In genomic region chr14:98906123-98906995, GRCh38 we compare ENCODE assay signal across 16 cellular contexts.
DNase-seq lines count a peak whose midpoint lies in the region; FAIRE-seq and TF ChIP-seq lines count a peak whose summit lies in the region.
"Had no signal": no experiment of that assay in that cellular context is flagged by ENCODE, and none has a peak within 500 bp of the region (broad histone marks: within the 10 kb centered on the region; RNA-seq: fewer than 3 reads in every experiment).

No MANE protein-coding gene starts in this region.

- H3K9me3 ChIP-seq in HAP-1: no peaks in the 10 kb centered on the region
- no peaks in the 10 kb centered on the region for H3K9me3 ChIP-seq in small intestine (ENCODE audit: control insufficient read depth, low read depth)

- H3K4me3 Mint-ChIP-seq in glutamatergic neuron (ENCODE audit: unreplicated experiment): no peak overlapping the region
- H3K4me3 Mint-ChIP-seq: activated naive CD4-positive, alpha-beta T cell treated with anti-CD3 and anti-CD28 coated beads for 36 hours; dendritic cell treated with granulocyte-macrophage colony-stimulating factor and Interleukin-4, amounts not matched to agents 40 ng/mL and 50 ng/mL, for 4 days; stimulated activated effector memory CD8-positive, alpha-beta T cell treated with anti-CD3 and anti-CD28 coated beads, Interleukin-12 subunit alpha, Interleukin-12 subunit beta, amount 100 ng/mL, for 72 hours had no signal

- POLR2A ChIA-PET in RWPE1 (lab: Yijun Ruan, JAX; ENCODE audit: low non-redundant PET): no interaction called here

- no peaks in the 10 kb centered on the region for H3K36me3 Mint-ChIP-seq in glutamatergic neuron (ENCODE audit: unreplicated experiment)
- H3K36me3 Mint-ChIP-seq: naive thymus-derived CD4-positive, alpha-beta T cell; stimulated activated effector memory CD8-positive, alpha-beta T cell treated with anti-CD3 and anti-CD28 coated beads, Interleukin-12 subunit alpha, Interleukin-12 subunit beta, amount 100 ng/mL, for 72 hours had no signal

- in situ Hi-C loops in HAP-1 (cut with MboI; ENCODE audit: low sequenced_read_pairs): no loop called here

- CTCF ChIA-PET in RWPE1 (lab: Yijun Ruan, JAX): no interaction called here

- no peak for TF ChIP-seq CTCF in RWPE1 (conservative IDR thresholded peaks at IDR 0.05; ENCODE audit: low read depth)
- no peak for TF ChIP-seq CTCF in glutamatergic neuron (IDR thresholded peaks at IDR 0.05; ENCODE audit: partially characterized antibody, unreplicated experiment)

- H3K27me3 ChIP-seq in HAP-1 (ENCODE audit: low read depth) (no peaks in the 10 kb centered on the region), small intestine (ENCODE audit: control insufficient read depth in 2 of 2, insufficient read depth in 2 of 2, low read length in 2 of 2) (no peaks in the 10 kb centered on the region)

- H3K27ac Mint-ChIP-seq in glutamatergic neuron (ENCODE audit: unreplicated experiment): no peak overlapping the region
- H3K27ac Mint-ChIP-seq: activated naive CD4-positive, alpha-beta T cell treated with anti-CD3 and anti-CD28 coated beads for 36 hours; dendritic cell treated with granulocyte-macrophage colony-stimulating factor and Interleukin-4, amounts not matched to agents 40 ng/mL and 50 ng/mL, for 4 days; stimulated activated effector memory CD8-positive, alpha-beta T cell treated with anti-CD3 and anti-CD28 coated beads, Interleukin-12 subunit alpha, Interleukin-12 subunit beta, amount 100 ng/mL, for 72 hours had no signal

- H3K27me3 Mint-ChIP-seq in glutamatergic neuron (ENCODE audit: unreplicated experiment): peaks cover 6% of the 10 kb centered on the region

- H3K4me1 ChIP-seq in HAP-1: peaks cover 18% of the 10 kb centered on the region
- peaks cover 0 to 4% of the 10 kb centered on the region in 2 donors for H3K4me1 ChIP-seq in small intestine (ENCODE audit: control insufficient read depth in 2 of 2, insufficient read depth in 1 of 2, low read depth in 1 of 2, low read length in 1 of 2)

- FAIRE-seq in small intestine (lab: Jason Lieb, UNC): no peak
- FAIRE-seq: D721Med had no signal

- H3K36me3 ChIP-seq in HAP-1 (replicated peaks): no peaks in the 10 kb centered on the region
- H3K36me3 ChIP-seq in small intestine (ENCODE audit: control insufficient read depth in 2 of 2, insufficient read depth in 2 of 2, low read length in 2 of 2): no peaks in the 10 kb centered on the region

- 14 to 25% (median 24%) methylated on average over 17 of the region's 17 CpGs for WGBS in small intestine, 3 donors

- peaks cover 3% of the 10 kb centered on the region for H3K9me3 Mint-ChIP-seq in glutamatergic neuron (ENCODE audit: unreplicated experiment)
- H3K9me3 Mint-ChIP-seq: activated naive CD4-positive, alpha-beta T cell treated with anti-CD3 and anti-CD28 coated beads for 36 hours; dendritic cell treated with granulocyte-macrophage colony-stimulating factor and Interleukin-4, amounts not matched to agents 40 ng/mL and 50 ng/mL, for 4 days; naive thymus-derived CD4-positive, alpha-beta T cell; stimulated activated effector memory CD8-positive, alpha-beta T cell treated with anti-CD3 and anti-CD28 coated beads, Interleukin-12 subunit alpha, Interleukin-12 subunit beta, amount 100 ng/mL, for 72 hours had no signal

- DNase-seq in HAP-1 (ENCODE audit: low spot score in 2 of 2): peak; percentile 82 to 90
- peak; percentile 93 for DNase-seq in RWPE1 (ENCODE audit: low spot score)
- DNase-seq in globus pallidus (ENCODE audit: low spot score): peak; percentile 4
- DNase-seq in small intestine: peak; percentile 37
- no peak for DNase-seq in NK-92 treated with Interleukin-12 subunit alpha and Interleukin-12 subunit beta, amount 100 ng/mL, for 24 hours (lab: John Stamatoyannopoulos, UW)
- no peak for DNase-seq in glutamatergic neuron
- DNase-seq in activated CD8-positive, alpha-beta memory T cell treated with anti-CD3 and anti-CD28 coated beads, Interleukin-2, amount 50 U/mL, for 4 hours: no peak
- DNase-seq in DMS53 (lab: John Stamatoyannopoulos, UW): no peak
- DNase-seq: activated CD4-positive, alpha-beta T cell treated with anti-CD3 and anti-CD28 coated beads, Interleukin-2, amount 50 U/mL, for 1 hour; activated naive CD4-positive, alpha-beta T cell treated with anti-CD3 and anti-CD28 coated beads for 36 hours; naive thymus-derived CD4-positive, alpha-beta T cell; NCI-H2171 treated with DMSO at 0.1 percent for 48 hours; SHP77 had no signal

- H3K4me3 ChIP-seq in HAP-1 (no peak overlapping the region), small intestine (ENCODE audit: low read depth in 1 of 2, low read length in 2 of 2) (no peak overlapping the region)

- H3K4me1 Mint-ChIP-seq in glutamatergic neuron (ENCODE audit: low read depth, unreplicated experiment): no peaks in the 10 kb centered on the region
- H3K4me1 Mint-ChIP-seq: stimulated activated effector memory CD8-positive, alpha-beta T cell treated with anti-CD3 and anti-CD28 coated beads, Interleukin-12 subunit alpha, Interleukin-12 subunit beta, amount 100 ng/mL, for 72 hours had no signal

- H3K27ac ChIP-seq in RWPE1: peak overlapping the region; percentile 98
- H3K27ac ChIP-seq in small intestine (ENCODE audit: low read depth in 1 of 2, low read length in 1 of 2): no peak overlapping the region

Comparison
In these comparisons a context has a peak if more than half of its experiments do, and no peak if none do; other contexts are left out.
1. DNase-seq: peak in HAP-1 (2 of 2), RWPE1 (single experiment), globus pallidus (single experiment) and small intestine (single experiment); none in NK-92 treated with Interleukin-12 subunit alpha and Interleukin-12 subunit beta, amount 100 ng/mL, for 24 hours (single experiment), glutamatergic neuron (single experiment), activated CD8-positive, alpha-beta memory T cell treated with anti-CD3 and anti-CD28 coated beads, Interleukin-2, amount 50 U/mL, for 4 hours (single experiment) and DMS53 (single experiment).